ENCODE assay signal across 8 cellular contexts in the genomic region with DNA sequence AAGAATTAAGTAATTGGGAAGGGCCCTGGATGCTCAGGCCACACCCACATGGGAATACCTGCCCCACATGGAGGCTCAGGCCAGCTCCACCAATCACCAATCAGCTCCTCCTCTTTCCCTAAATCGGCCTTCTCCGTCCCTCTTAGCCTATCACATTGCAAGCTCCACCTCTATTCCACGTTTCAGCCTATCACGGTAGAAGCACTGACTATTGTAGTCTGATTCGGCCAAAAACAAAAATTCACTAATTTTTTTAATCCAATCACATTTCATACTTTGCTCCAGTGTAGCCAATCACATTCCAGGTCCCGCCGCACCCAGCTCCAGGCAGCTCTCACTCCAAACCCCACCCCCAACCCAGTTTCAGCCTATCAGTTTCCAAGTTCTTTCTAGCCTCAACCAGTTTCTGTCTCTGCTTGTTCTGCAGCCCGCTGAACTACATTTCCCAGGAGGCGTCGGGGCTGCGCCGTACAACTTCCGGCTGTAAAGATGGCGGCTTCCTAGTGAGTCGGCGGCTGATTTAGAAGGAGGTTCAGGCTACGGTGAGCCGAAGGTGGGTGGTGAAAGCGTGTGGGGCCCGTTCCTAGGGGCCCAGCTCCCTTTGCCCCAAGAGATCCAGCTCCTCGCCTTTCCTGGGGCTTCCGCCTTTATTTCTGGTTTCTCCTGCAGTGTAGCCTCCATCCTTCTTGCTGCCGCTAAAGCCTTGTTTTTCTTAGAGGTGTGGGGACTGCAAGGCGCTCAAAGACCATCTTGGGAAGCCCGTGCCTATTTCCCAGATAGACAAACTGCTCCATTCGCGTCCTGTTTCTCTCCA. TPM values are rescaled to one million over a fixed set of nuclear protein-coding genes. Genes with fewer than 3 reads are reported as not detected.
DNase-seq lines count a peak whose midpoint lies in the region; ATAC-seq and TF ChIP-seq lines count a peak whose summit lies in the region.

A gene (plus strand): TSS at position 469 of the 814 bp plus-strand sequence. CDS start 1,364 bp downstream, outside the sequence.

- H2AFZ ChIP-seq in ACC112 (ENCODE audit: low read length, unreplicated experiment) = peak within 1 kb of the TSS; percentile 48

- intact Hi-C loops in breast epithelium (cut with DNase I; ENCODE audit: low total_unique reads) = loop anchor here (5.0 kb wide), 1 partner anchor 640 kb away; a partner anchor contains a TSS

- peaks cover 13% of the 10 kb centered on the region for H3K79me2 ChIP-seq in ACC112 (ENCODE audit: control insufficient read depth, insufficient read depth, low read length, unreplicated experiment)

- H3K4me1 ChIP-seq in ACC112 (ENCODE audit: control insufficient read depth, insufficient read depth, low read length, unreplicated experiment) = peaks cover 4% of the 10 kb centered on the region
- H3K4me1 ChIP-seq in breast epithelium = peaks cover 0 to 5% of the 10 kb centered on the region in 2 donors
- H3K4me1 ChIP-seq in skeletal muscle tissue (ENCODE audit: control insufficient read depth in 3 of 3, insufficient read depth in 3 of 3, low read length in 3 of 3) = peaks cover 8 to 11% (median 9%) of the 10 kb centered on the region in 3 donors

- H3K4me3 ChIP-seq in ACC112 (ENCODE audit: low read depth, low read length) (peak within 1 kb of the TSS; percentile 96), breast epithelium (peak within 1 kb of the TSS; percentile 75 to 94 (median 92)), iPS-18c (ENCODE audit: insufficient read depth, low read depth, low read length) (peak within 1 kb of the TSS; percentile 69), skeletal muscle tissue (ENCODE audit: low read length in 3 of 3) (peak within 1 kb of the TSS; percentile 84 to 92 (median 90))

- peak; percentile 95 for ATAC-seq in GM18870 (IDR thresholded peaks at IDR 0.05; ENCODE audit: unreplicated experiment)
- peak; percentile 88 for ATAC-seq in HG03135 (IDR thresholded peaks at IDR 0.05; ENCODE audit: unreplicated experiment)

- peak within 1 kb of the TSS; percentile 84 to 87 (median 86) for H3K9ac ChIP-seq in skeletal muscle tissue (ENCODE audit: low read depth in 1 of 3, low read length in 3 of 3)

- DNase-seq in NCI-H2196 treated with DMSO at 0.1 percent for 48 hours (lab: John Stamatoyannopoulos, UW; ENCODE audit: unreplicated experiment) (peak; percentile 97), breast epithelium (ENCODE audit: low spot score in 2 of 2) (peak; percentile 89 to 99)

- TF ChIP-seq POLR2A in breast epithelium (IDR thresholded peaks at IDR 0.05) = peak; percentile 22

- TF ChIP-seq CTCF in VCaP (conservative IDR thresholded peaks at IDR 0.05) = no peak
- TF ChIP-seq CTCF in breast epithelium (IDR thresholded peaks at IDR 0.05) = peak in 2 of 3 donors; percentile 8 to 20

- H3K27ac ChIP-seq in ACC112 (ENCODE audit: low read depth, low read length) (peak within 1 kb of the TSS; percentile 70), VCaP (peak within 1 kb of the TSS; percentile 71), breast epithelium (peak within 1 kb of the TSS in 1 of 2 donors; percentile 78), skeletal muscle tissue (ENCODE audit: low read depth, low read length) (peak within 1 kb of the TSS; percentile 64)

- H3K36me3 ChIP-seq in ACC112 (ENCODE audit: insufficient read depth, low read length) = no peaks in the 10 kb centered on the region
- no peaks in the 10 kb centered on the region for H3K36me3 ChIP-seq in breast epithelium
- H3K36me3 ChIP-seq in skeletal muscle tissue (ENCODE audit: control insufficient read depth in 3 of 3, insufficient read depth in 3 of 3, low read length in 3 of 3) = peaks cover 12 to 20% (median 14%) of the 10 kb centered on the region in 3 donors

- H3K27me3 ChIP-seq in ACC112 (ENCODE audit: insufficient read depth, low read length) (no peaks in the 10 kb centered on the region), breast epithelium (no peaks in the 10 kb centered on the region), skeletal muscle tissue (ENCODE audit: control insufficient read depth in 3 of 3, insufficient read depth in 3 of 3, low read length in 3 of 3) (no peaks in the 10 kb centered on the region)

- H3K9me3 ChIP-seq in breast epithelium = no peaks in the 10 kb centered on the region
- no peaks in the 10 kb centered on the region for H3K9me3 ChIP-seq in iPS-18c (ENCODE audit: control insufficient read depth, insufficient read depth, low read length)
- H3K9me3 ChIP-seq in skeletal muscle tissue (ENCODE audit: control insufficient read depth in 3 of 3, low read length in 3 of 3) = no peaks in the 10 kb centered on the region

RNA-seq across cellular contexts. Expression of the gene that starts here (rescaled TPM):
- total RNA-seq in breast epithelium (10 to 100 TPM; 48.5 to 65.6 (median 54.1) TPM), skeletal muscle tissue (64.7 TPM)
